Comparison of ENCODE assay signal across 1 cellular context in genomic region chr1:170634293-170634692, GRCh38.
TF ChIP-seq lines count a peak whose summit lies in the region.

No MANE protein-coding gene starts in this region.

TF ChIP-seq in GM12878, 131 proteins besides CTCF, POLR2A, EP300 and RAD21 (continued from another document):
- no peak for TF ChIP-seq ZBTB11 (CRISPR knock-in tag; IDR thresholded peaks at IDR 0.05)
- TF ChIP-seq IRF4 (IDR thresholded peaks at IDR 0.05; ENCODE audit: low read depth, low read length), result no peak
TF ChIP-seq in GM12878: peak in this region for 1.
